Comparison of ENCODE assay signal across 20 cellular contexts in the genomic region with DNA sequence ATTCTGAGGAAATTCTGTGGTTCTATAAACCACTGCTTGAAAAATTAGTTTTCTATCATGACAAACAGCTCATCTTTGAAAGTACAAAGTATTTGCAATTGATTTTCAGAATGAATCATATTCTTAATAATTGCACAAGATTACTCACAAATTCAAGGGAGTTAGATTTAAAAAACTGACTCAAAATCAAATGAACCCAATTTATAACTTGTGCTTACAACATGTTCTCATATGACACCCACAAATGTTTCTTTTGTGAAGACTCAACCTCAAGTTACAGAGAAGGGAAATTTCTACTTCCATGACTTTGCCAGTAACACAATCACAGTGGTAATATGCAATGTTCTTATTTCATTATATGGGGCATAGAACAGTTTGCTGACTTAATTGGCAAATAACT.
DNase-seq lines count a peak whose midpoint lies in the region; ATAC-seq, FAIRE-seq and TF ChIP-seq lines count a peak whose summit lies in the region.
"Had no signal": no experiment of that assay in that cellular context is flagged by ENCODE, and none has a peak within 500 bp of the region (broad histone marks: within the 10 kb centered on the region; RNA-seq: fewer than 3 reads in every experiment).

No MANE protein-coding gene starts in this region.

- H2AFZ ChIP-seq in H9 (ENCODE audit: low read length) (no peak overlapping the region), OCI-LY7 (ENCODE audit: low read length) (no peak overlapping the region)

- POLR2A ChIA-PET in OCI-LY7 (lab: Charles Lee) = interaction anchor here (0.6 kb wide), 1 partner anchor 12 kb away, joined by 3 read pairs; no protein-coding TSS in a partner anchor

- H3K23ac ChIP-seq in H9 (ENCODE audit: insufficient read length, low read depth, low read length) = no peak overlapping the region

- no peak overlapping the region for H3K4me3 Mint-ChIP-seq in activated T-helper 17 cell treated with anti-CD3 and anti-CD28 coated beads, Interleukin-2, amount 50 U/mL, for 72 hours
- H3K4me3 Mint-ChIP-seq in H9 = no peak overlapping the region
- H3K4me3 Mint-ChIP-seq: IgD-negative memory B cell had no signal

- H2BK120ac ChIP-seq in H9 (ENCODE audit: low read depth, low read length, poor library complexity, severe bottlenecking) = no peak overlapping the region

- H3K79me1 ChIP-seq in H9 (ENCODE audit: insufficient read depth, low read depth, low read length, poor library complexity, severe bottlenecking) = no peaks in the 10 kb centered on the region

- DNase-seq in H54 (ENCODE audit: insufficient read length, low spot score) (no peak), fibroblast of gingiva (ENCODE audit: low read depth) (peak; percentile 90), stromal cell of bone marrow (ENCODE audit: low read depth) (peak; percentile 54), H9 (no peak), OCI-LY7 (ENCODE audit: low spot score) (no peak)
- DNase-seq: AML-193; DND-41; NCI-H1105; NCI-H1694; NCI-H2081 treated with DMSO at 0.1 percent for 48 hours; NCI-H510A; NCI-H748 treated with DMSO at 0.1 percent for 48 hours; NK-92 treated with Interleukin-12 subunit alpha and Interleukin-12 subunit beta, amount 100 ng/mL, for 24 hours had no signal

- H3K36me3 Mint-ChIP-seq in activated T-helper 17 cell treated with anti-CD3 and anti-CD28 coated beads, Interleukin-2, amount 50 U/mL, for 72 hours (ENCODE audit: low read depth) = no peaks in the 10 kb centered on the region
- no peaks in the 10 kb centered on the region for H3K36me3 Mint-ChIP-seq in H9 (ENCODE audit: insufficient read depth in 1 of 3, low read depth in 3 of 3)
- H3K36me3 Mint-ChIP-seq: IgD-negative memory B cell had no signal

- no peaks in the 10 kb centered on the region for H3K4me1 ChIP-seq in H9 (ENCODE audit: insufficient read depth, low read length)
- no peaks in the 10 kb centered on the region for H3K4me1 ChIP-seq in OCI-LY7 (ENCODE audit: insufficient read depth, low read length, poor library complexity, severe bottlenecking)
- H3K4me1 ChIP-seq: HAP-1 had no signal

- H3K4me2 ChIP-seq in H9 (ENCODE audit: insufficient read depth, insufficient read length, low read length) = no peak overlapping the region
- no peak overlapping the region for H3K4me2 ChIP-seq in OCI-LY7 (ENCODE audit: low read length)

- no peak overlapping the region for H3K18ac ChIP-seq in H9 (ENCODE audit: insufficient read length, low read depth, low read length)

- H3T11ph ChIP-seq in H9 (ENCODE audit: low read length) = no peak overlapping the region

- TF ChIP-seq CTCF in H9 (conservative IDR thresholded peaks at IDR 0.05) (no peak), OCI-LY7 (conservative IDR thresholded peaks at IDR 0.05; ENCODE audit: low read length) (no peak)

- H2BK15ac ChIP-seq in H9 (ENCODE audit: low read depth, low read length) = no peak overlapping the region

- no peaks in the 10 kb centered on the region for H3K23me2 ChIP-seq in H9 (ENCODE audit: insufficient read length, low read depth, low read length, poor library complexity, severe bottlenecking)

- H3K9me3 Mint-ChIP-seq in activated T-helper 17 cell treated with anti-CD3 and anti-CD28 coated beads, Interleukin-2, amount 50 U/mL, for 72 hours = no peaks in the 10 kb centered on the region
- no peaks in the 10 kb centered on the region; a peak in 1 of 5 replicates for H3K9me3 Mint-ChIP-seq in H9
- H3K9me3 Mint-ChIP-seq: IgD-negative memory B cell had no signal

- H3K4me1 Mint-ChIP-seq in activated T-helper 17 cell treated with anti-CD3 and anti-CD28 coated beads, Interleukin-2, amount 50 U/mL, for 72 hours = no peaks in the 10 kb centered on the region
- no peaks in the 10 kb centered on the region for H3K4me1 Mint-ChIP-seq in H9
- H3K4me1 Mint-ChIP-seq: IgD-negative memory B cell had no signal

- no peak overlapping the region for H3K14ac ChIP-seq in H9 (ENCODE audit: insufficient read depth, low read length)

- no peak overlapping the region for H4K5ac ChIP-seq in H9 (ENCODE audit: insufficient read length, low read depth, low read length)

- H3K79me2 ChIP-seq in H9 (ENCODE audit: insufficient read depth, low read length) = no peaks in the 10 kb centered on the region
- H3K79me2 ChIP-seq in OCI-LY7 (ENCODE audit: insufficient read depth, low read depth, low read length) = no peaks in the 10 kb centered on the region

- no peak overlapping the region for H4K8ac ChIP-seq in H9 (replicated peaks; ENCODE audit: insufficient read length, low read depth, low read length)

- BruUV-seq in OCI-LY7 (replicated peaks; lab: Mats Ljungman, UMichigan) = no TSS peak

- no peak for TF ChIP-seq POLR2A in H54 (IDR thresholded peaks at IDR 0.05; ENCODE audit: low read depth, low read length)

- H3K27me3 Mint-ChIP-seq in activated T-helper 17 cell treated with anti-CD3 and anti-CD28 coated beads, Interleukin-2, amount 50 U/mL, for 72 hours = peaks cover 13% of the 10 kb centered on the region
- no peaks in the 10 kb centered on the region for H3K27me3 Mint-ChIP-seq in H9 (ENCODE audit: low read depth)
- H3K27me3 Mint-ChIP-seq: IgD-negative memory B cell had no signal

- no peak overlapping the region for H3K4me3 ChIP-seq in OCI-LY7 (ENCODE audit: low read depth, low read length, poor library complexity, severe bottlenecking)
- H3K4me3 ChIP-seq: HAP-1 had no signal

- peak; percentile 48 for FAIRE-seq in H54 (lab: Jason Lieb, UNC)
- FAIRE-seq: HTR-8/SVneo had no signal

- no peaks in the 10 kb centered on the region for H3K36me3 ChIP-seq in OCI-LY7 (ENCODE audit: insufficient read depth, low read length)
- H3K36me3 ChIP-seq: HAP-1 had no signal

- no peaks in the 10 kb centered on the region for H3K27me3 ChIP-seq in H9 (ENCODE audit: insufficient read depth, low read length)

- no peaks in the 10 kb centered on the region for H3K9me3 ChIP-seq in H9 (ENCODE audit: control insufficient read depth, low read depth, low read length)
- H3K9me3 ChIP-seq in OCI-LY7 (ENCODE audit: low read length) = no peaks in the 10 kb centered on the region
- H3K9me3 ChIP-seq: HAP-1 had no signal

- no peak overlapping the region for H3K4ac ChIP-seq in H9 (ENCODE audit: low read depth, low read length)

- no peak overlapping the region for H3K27ac Mint-ChIP-seq in activated T-helper 17 cell treated with anti-CD3 and anti-CD28 coated beads, Interleukin-2, amount 50 U/mL, for 72 hours
- H3K27ac Mint-ChIP-seq in H9 = no peak overlapping the region
- H3K27ac Mint-ChIP-seq: IgD-negative memory B cell had no signal

- H2BK12ac ChIP-seq in H9 (ENCODE audit: insufficient read length, low read depth, low read length) = no peak overlapping the region

- no peak overlapping the region for H2BK20ac ChIP-seq in H9 (ENCODE audit: low read depth, low read length, poor library complexity, severe bottlenecking)

- no peak overlapping the region for H2BK5ac ChIP-seq in H9 (ENCODE audit: insufficient read length, low read length)

- no peaks in the 10 kb centered on the region for H4K20me1 ChIP-seq in H9 (ENCODE audit: control insufficient read depth, insufficient read depth, insufficient read length)
- no peaks in the 10 kb centered on the region for H4K20me1 ChIP-seq in OCI-LY7 (ENCODE audit: insufficient read depth, low read length)

- CTCF ChIA-PET in OCI-LY7 (lab: Charles Lee; ENCODE audit: unreplicated experiment) = no interaction called here

- H2AK5ac ChIP-seq in H9 (ENCODE audit: insufficient read length, low read length) = no peak overlapping the region

- H3K56ac ChIP-seq in H9 (ENCODE audit: insufficient read length, low read depth, low read length) = no peak overlapping the region

- ATAC-seq in activated T-helper 17 cell treated with anti-CD3 and anti-CD28 coated beads, Interleukin-2, amount 50 U/mL, for 72 hours (replicated peaks) = peak; percentile 14
- no peak for ATAC-seq in HG03175 (IDR thresholded peaks at IDR 0.05; ENCODE audit: unreplicated experiment)

- H3K9ac ChIP-seq in H9 (ENCODE audit: extremely low read depth, insufficient read length, low read length) = no peak overlapping the region

- H3K9me2 ChIP-seq in OCI-LY7 (ENCODE audit: insufficient read depth, low read length) = no peaks in the 10 kb centered on the region; the same call in 1 of the 2 replicates

- no peak overlapping the region for H4K91ac ChIP-seq in H9 (ENCODE audit: insufficient read length, low read depth, low read length)

- no peak overlapping the region for H3K27ac ChIP-seq in H9 (ENCODE audit: insufficient read length, low read depth, low read length)
- H3K27ac ChIP-seq in OCI-LY7 (ENCODE audit: low read depth, low read length, poor library complexity, severe bottlenecking) = no peak overlapping the region
- H3K27ac ChIP-seq: C4-2B, RWPE1 had no signal

- intact Hi-C loops in OCI-LY7 (cut with micrococcal nuclease; ENCODE audit: unreplicated experiment) = no loop called here

Comparison
In these comparisons a context has a peak if more than half of its experiments do, and no peak if none do; other contexts are left out.
1. DNase-seq: peak in fibroblast of gingiva (single experiment) and stromal cell of bone marrow (single experiment); none in H54 (single experiment), H9 (single experiment) and OCI-LY7 (single experiment).